ENCODE assay signal across 8 cellular contexts in genomic region chr5:176067948-176068347, GRCh38.
A peak's percentile ranks its signal among the peaks of the same experiment; 100 is the strongest.
DNase-seq lines count a peak whose midpoint lies in the region; ATAC-seq, FAIRE-seq and TF ChIP-seq lines count a peak whose summit lies in the region.
"Not testable (repeated sequence)": the region's sequence is repeated elsewhere in the genome, so short reads cannot be mapped to it uniquely, and the experiment has no call there.

No MANE protein-coding gene starts in this region.

- H3K4me1 Mint-ChIP-seq in CD4-positive, CD25-positive, alpha-beta regulatory T cell; T-cell; activated CD4-positive, alpha-beta memory T cell treated with anti-CD3 and anti-CD28 coated beads for 36 hours (ENCODE audit: low read depth); activated T-helper 17 cell treated with anti-CD3 and anti-CD28 coated beads, Interleukin-2, amount 50 U/mL, for 72 hours; naive thymus-derived CD4-positive, alpha-beta T cell: not testable (repeated sequence)
- peaks cover 11% of the 10 kb centered on the region for H3K4me1 Mint-ChIP-seq in activated naive CD8-positive, alpha-beta T cell (ENCODE audit: low read depth)

- not testable (repeated sequence) for H3K4me3 ChIP-seq in CD4-positive, CD25-positive, alpha-beta regulatory T cell (ENCODE audit: low read depth, low read length); bronchial epithelial cell (ENCODE audit: low read depth, low read length); naive thymus-derived CD4-positive, alpha-beta T cell (ENCODE audit: low read length)

- DNase-seq in CD4-positive, CD25-positive, alpha-beta regulatory T cell; T-cell; naive thymus-derived CD4-positive, alpha-beta T cell; stimulated activated naive CD8-positive, alpha-beta T cell treated with anti-CD3 and anti-CD28 coated beads, Interleukin-15, Interleukin-2, amounts not matched to agents 100 U/mL and 50 U/mL, for 24 hours: not testable (repeated sequence)
- DNase-seq in activated CD4-positive, alpha-beta memory T cell treated with anti-CD3 and anti-CD28 coated beads for 36 hours = peak; percentile 22
- DNase-seq in bronchial epithelial cell (ENCODE audit: low read depth) = peak; percentile 7

- POLR2A ChIA-PET in T-cell (lab: Charles Lee); activated CD4-positive, alpha-beta memory T cell treated with anti-CD3 and anti-CD28 coated beads for 36 hours (lab: Charles Lee); naive thymus-derived CD4-positive, alpha-beta T cell (lab: Charles Lee): not testable (repeated sequence)

- not testable (repeated sequence) for H3K36me3 ChIP-seq in CD4-positive, CD25-positive, alpha-beta regulatory T cell (ENCODE audit: control insufficient read depth, insufficient read depth, low read length); bronchial epithelial cell (ENCODE audit: control insufficient read depth, insufficient read depth, low read length); naive thymus-derived CD4-positive, alpha-beta T cell (ENCODE audit: control insufficient read depth in 2 of 3, insufficient read depth in 3 of 3, low read length in 3 of 3)

- not testable (repeated sequence) for H3K9me3 ChIP-seq in CD4-positive, CD25-positive, alpha-beta regulatory T cell (ENCODE audit: control insufficient read depth in 2 of 2, low read length in 2 of 2); naive thymus-derived CD4-positive, alpha-beta T cell (ENCODE audit: control insufficient read depth in 2 of 3, low read length in 3 of 3)

- not testable (repeated sequence) for TF ChIP-seq CTCF in bronchial epithelial cell (IDR thresholded peaks at IDR 0.05; ENCODE audit: insufficient read depth, low read length, severe bottlenecking)

- H3K27ac ChIP-seq in CD4-positive, CD25-positive, alpha-beta regulatory T cell (ENCODE audit: insufficient read depth, low read length, poor library complexity, severe bottlenecking); naive thymus-derived CD4-positive, alpha-beta T cell (ENCODE audit: low read depth, low read length): not testable (repeated sequence)

- ATAC-seq in CD4-positive, CD25-positive, alpha-beta regulatory T cell (ENCODE audit: low read depth in 2 of 2) = peak in 1 of 2 donors; percentile 50
- peak in 2 of 4 experiments; percentile 49 to 50 for ATAC-seq in T-cell (replicated peaks in 1 of 4)
- ATAC-seq in activated T-helper 17 cell treated with anti-CD3 and anti-CD28 coated beads, Interleukin-2, amount 50 U/mL, for 72 hours (replicated peaks) = peak; percentile 79
- ATAC-seq in naive thymus-derived CD4-positive, alpha-beta T cell = not testable (repeated sequence)
- ATAC-seq in stimulated activated naive CD8-positive, alpha-beta T cell treated with anti-CD3 and anti-CD28 coated beads, Interleukin-15, Interleukin-2, amounts not matched to agents 100 U/mL and 50 U/mL, for 24 hours = peak; percentile 69

- H3K4me1 ChIP-seq in CD4-positive, CD25-positive, alpha-beta regulatory T cell (ENCODE audit: control insufficient read depth, insufficient read depth, low read length, poor library complexity, severe bottlenecking); naive thymus-derived CD4-positive, alpha-beta T cell (ENCODE audit: control insufficient read depth in 2 of 2, insufficient read depth in 2 of 2, low read length in 2 of 2): not testable (repeated sequence)

- intact Hi-C loops in activated CD4-positive, alpha-beta memory T cell treated with anti-CD3 and anti-CD28 coated beads for 36 hours (cut with micrococcal nuclease); naive thymus-derived CD4-positive, alpha-beta T cell (cut with micrococcal nuclease): not testable (repeated sequence)

- H3K27me3 ChIP-seq in CD4-positive, CD25-positive, alpha-beta regulatory T cell (ENCODE audit: control insufficient read depth, insufficient read depth, low read length); bronchial epithelial cell (ENCODE audit: control insufficient read depth, insufficient read depth, low read length); naive thymus-derived CD4-positive, alpha-beta T cell (ENCODE audit: control insufficient read depth in 2 of 2, insufficient read depth in 2 of 2, low read length in 2 of 2): not testable (repeated sequence)

- not testable (repeated sequence) for H3K4me3 Mint-ChIP-seq in CD4-positive, CD25-positive, alpha-beta regulatory T cell; T-cell; activated CD4-positive, alpha-beta memory T cell treated with anti-CD3 and anti-CD28 coated beads for 36 hours; activated T-helper 17 cell treated with anti-CD3 and anti-CD28 coated beads, Interleukin-2, amount 50 U/mL, for 72 hours; activated naive CD8-positive, alpha-beta T cell; naive thymus-derived CD4-positive, alpha-beta T cell

- CTCF ChIA-PET in T-cell (lab: Charles Lee); activated CD4-positive, alpha-beta memory T cell treated with anti-CD3 and anti-CD28 coated beads for 36 hours (lab: Charles Lee); naive thymus-derived CD4-positive, alpha-beta T cell (lab: Charles Lee): not testable (repeated sequence)

- H3K9me3 Mint-ChIP-seq in CD4-positive, CD25-positive, alpha-beta regulatory T cell; T-cell; activated CD4-positive, alpha-beta memory T cell treated with anti-CD3 and anti-CD28 coated beads for 36 hours; activated T-helper 17 cell treated with anti-CD3 and anti-CD28 coated beads, Interleukin-2, amount 50 U/mL, for 72 hours; activated naive CD8-positive, alpha-beta T cell (ENCODE audit: low read depth); naive thymus-derived CD4-positive, alpha-beta T cell: not testable (repeated sequence)

- H3K36me3 Mint-ChIP-seq in CD4-positive, CD25-positive, alpha-beta regulatory T cell; T-cell; activated CD4-positive, alpha-beta memory T cell treated with anti-CD3 and anti-CD28 coated beads for 36 hours; activated T-helper 17 cell treated with anti-CD3 and anti-CD28 coated beads, Interleukin-2, amount 50 U/mL, for 72 hours (ENCODE audit: low read depth); activated naive CD8-positive, alpha-beta T cell; naive thymus-derived CD4-positive, alpha-beta T cell: not testable (repeated sequence)

- not testable (repeated sequence) for H3K27me3 Mint-ChIP-seq in CD4-positive, CD25-positive, alpha-beta regulatory T cell; T-cell; activated CD4-positive, alpha-beta memory T cell treated with anti-CD3 and anti-CD28 coated beads for 36 hours; activated T-helper 17 cell treated with anti-CD3 and anti-CD28 coated beads, Interleukin-2, amount 50 U/mL, for 72 hours; activated naive CD8-positive, alpha-beta T cell; naive thymus-derived CD4-positive, alpha-beta T cell

- not testable (repeated sequence) for FAIRE-seq in bronchial epithelial cell (lab: Jason Lieb, UNC)

- peak overlapping the region in 2 of 3 donors; percentile 43 to 50 for H3K27ac Mint-ChIP-seq in CD4-positive, CD25-positive, alpha-beta regulatory T cell
- peak overlapping the region; percentile 41 to 75 for H3K27ac Mint-ChIP-seq in T-cell
- not testable (repeated sequence) for H3K27ac Mint-ChIP-seq in activated CD4-positive, alpha-beta memory T cell treated with anti-CD3 and anti-CD28 coated beads for 36 hours; activated T-helper 17 cell treated with anti-CD3 and anti-CD28 coated beads, Interleukin-2, amount 50 U/mL, for 72 hours
- H3K27ac Mint-ChIP-seq in activated naive CD8-positive, alpha-beta T cell = peak overlapping the region; percentile 70
- peak overlapping the region in 6 of 9 donors; percentile 10 to 79 (median 60) for H3K27ac Mint-ChIP-seq in naive thymus-derived CD4-positive, alpha-beta T cell
